Comparison of ENCODE assay signal across 1 cellular context in genomic region chr17:44503080-44503842, GRCh38.
TF ChIP-seq lines count a peak whose summit lies in the region.

TSS of gene GPATCH8 (minus strand) at chr17:44503406. CDS start at chr17:44503370, 36 bp downstream.

TF ChIP-seq in H1, 55 proteins besides CTCF, POLR2A, EP300 and RAD21 (continued from another document):
- no peak for TF ChIP-seq CHD7 (IDR thresholded peaks at IDR 0.05; ENCODE audit: insufficient replicate concordance, low read length)
- no peak for TF ChIP-seq POU5F1 (IDR thresholded peaks at IDR 0.05; ENCODE audit: low read depth, low read length)
- TF ChIP-seq NANOG (IDR thresholded peaks at IDR 0.05; ENCODE audit: insufficient read depth, low read depth, low read length, poor library complexity, severe bottlenecking), result no peak
- TF ChIP-seq BACH1 (IDR thresholded peaks at IDR 0.05; ENCODE audit: low read length), result peak; percentile 81
- no peak for TF ChIP-seq ATF3 (IDR thresholded peaks at IDR 0.05; ENCODE audit: insufficient read depth, low read depth, low read length)
- no peak for TF ChIP-seq TAF7 (optimal IDR thresholded peaks at IDR 0.05; ENCODE audit: borderline replicate concordance, low read depth, low read length)
- peak; percentile 59; the same call in 1 of the 2 replicates for TF ChIP-seq SP4 (IDR thresholded peaks at IDR 0.05; ENCODE audit: low read length)
- no peak for TF ChIP-seq SAP30 (IDR thresholded peaks at IDR 0.05; ENCODE audit: insufficient read depth, insufficient replicate concordance, low read length)
- TF ChIP-seq SP2 (IDR thresholded peaks at IDR 0.05; ENCODE audit: low read length), result no peak
- TF ChIP-seq HDAC6 (IDR thresholded peaks at IDR 0.05; ENCODE audit: low read depth, low read length), result no peak
- TF ChIP-seq EGR1 (IDR thresholded peaks at IDR 0.05; ENCODE audit: borderline replicate concordance, low read depth, low read length), result peak; percentile 89
- no peak for TF ChIP-seq USF2 (IDR thresholded peaks at IDR 0.05; ENCODE audit: low read length)
- peak; percentile 74 for TF ChIP-seq MAX (IDR thresholded peaks at IDR 0.05)
- TF ChIP-seq RBBP5 (IDR thresholded peaks at IDR 0.05; ENCODE audit: borderline replicate concordance, low read depth, low read length), result peak; percentile 81; the same call in 1 of the 2 replicates
- peak; percentile 80 for TF ChIP-seq TAF1 (IDR thresholded peaks at IDR 0.05; ENCODE audit: low read depth, low read length)
- TF ChIP-seq ASH2L (IDR thresholded peaks at IDR 0.05; ENCODE audit: low read length), result peak; percentile 91
- peak; percentile 67 for TF ChIP-seq NRF1 (IDR thresholded peaks at IDR 0.05; ENCODE audit: low read depth, low read length)
- no peak for TF ChIP-seq RNF2 (IDR thresholded peaks at IDR 0.05; ENCODE audit: borderline replicate concordance, low read depth, low read length, missing control alignments, poor library complexity, severe bottlenecking)
- no peak for TF ChIP-seq JUN (IDR thresholded peaks at IDR 0.05; ENCODE audit: low read depth, low read length)
- TF ChIP-seq POLR2AphosphoS5 (IDR thresholded peaks at IDR 0.05; ENCODE audit: low read depth, low read length), result peak; percentile 90
- TF ChIP-seq SIN3A (conservative IDR thresholded peaks at IDR 0.05 in 1 of 2, IDR thresholded peaks at IDR 0.05 in 1 of 2; ENCODE audit: low read depth in 1 of 2, low read length in 2 of 2), result peak in 1 of 2 experiments; percentile 45; a peak in 2 of 4 replicates
- no peak for TF ChIP-seq SRF (IDR thresholded peaks at IDR 0.05; ENCODE audit: low read depth, low read length)
- no peak for TF ChIP-seq BCL11A (IDR thresholded peaks at IDR 0.05; ENCODE audit: low read depth in 2 of 2, low read length in 2 of 2)
- peak; percentile 44; the same call in 1 of the 2 replicates for TF ChIP-seq CREB1 (IDR thresholded peaks at IDR 0.05)
- TF ChIP-seq CBX8 (IDR thresholded peaks at IDR 0.05; ENCODE audit: borderline replicate concordance, low read depth, low read length), result no peak
- TF ChIP-seq KDM1A (IDR thresholded peaks at IDR 0.05; ENCODE audit: borderline replicate concordance, low read length), result no peak
- TF ChIP-seq E2F6 (IDR thresholded peaks at IDR 0.05), result peak; percentile 87
- no peak for TF ChIP-seq ZNF274 (IDR thresholded peaks at IDR 0.05; ENCODE audit: borderline replicate concordance, extremely low read depth, low read length)
- TF ChIP-seq BRCA1 (IDR thresholded peaks at IDR 0.05; ENCODE audit: low read depth, low read length), result no peak
- no peak for TF ChIP-seq TEAD4 (IDR thresholded peaks at IDR 0.05; ENCODE audit: low read depth, low read length)
- TF ChIP-seq MAFK (IDR thresholded peaks at IDR 0.05; ENCODE audit: low read depth, low read length), result no peak
- TF ChIP-seq PHF8 (conservative IDR thresholded peaks at IDR 0.05; ENCODE audit: low read depth, low read length), result peak; percentile 85
- TF ChIP-seq SP1 (IDR thresholded peaks at IDR 0.05; ENCODE audit: low read depth, low read length), result no peak
- no peak for TF ChIP-seq RFX5 (IDR thresholded peaks at IDR 0.05; ENCODE audit: borderline replicate concordance, low read depth, low read length)
- peak; percentile 95 for TF ChIP-seq YY1 (IDR thresholded peaks at IDR 0.05; ENCODE audit: low read depth, low read length)
- TF ChIP-seq CHD1 (IDR thresholded peaks at IDR 0.05; ENCODE audit: low read depth, low read length), result no peak
- TF ChIP-seq ATF2 (IDR thresholded peaks at IDR 0.05; ENCODE audit: low read length), result no peak
- 0 out of 2 replicates have a peak, but pooled peaks have one; percentile 50 for TF ChIP-seq KDM5A (IDR thresholded peaks at IDR 0.05; ENCODE audit: low read length)
- TF ChIP-seq GABPA (IDR thresholded peaks at IDR 0.05; ENCODE audit: borderline replicate concordance, insufficient read depth, low read length), result peak; percentile 94
- no peak for TF ChIP-seq KDM4A (IDR thresholded peaks at IDR 0.05; ENCODE audit: low read depth, low read length, severe bottlenecking)
- peak; percentile 59 for TF ChIP-seq CHD2 (IDR thresholded peaks at IDR 0.05; ENCODE audit: low read length)
- peak in 1 of 2 experiments; percentile 35; a peak in 1 of 4 replicates for TF ChIP-seq HDAC2 (IDR thresholded peaks at IDR 0.05; ENCODE audit: borderline replicate concordance in 1 of 2, low read depth in 2 of 2, low read length in 2 of 2)
